In genomic region chr1:4551706-4552105, GRCh38 we compare ENCODE assay signal across 17 cellular contexts.
"Had no signal": no experiment of that assay in that cellular context is flagged by ENCODE, and none has a peak within 500 bp of the region (broad histone marks: within the 10 kb centered on the region; RNA-seq: fewer than 3 reads in every experiment).

No MANE protein-coding gene starts in this region.

- H3K27me3 ChIP-seq: foreskin keratinocyte, left lung had no signal

- H3K4me3 Mint-ChIP-seq: mesothelial cell of epicardium had no signal

- DNase-seq: dermis blood vessel endothelial cell; effector CD4-positive, alpha-beta T cell; effector memory CD4-positive, alpha-beta T cell; foreskin keratinocyte; heart right ventricle; hippocampal formation; left cardiac atrium; left lung; left ventricle myocardium superior; lower lobe of right lung; mesenchymal stem cell; mucosa of descending colon had no signal

- ATAC-seq: foreskin keratinocyte, gastroesophageal sphincter, heart right ventricle, left cardiac atrium, left lung, left ventricle myocardium superior, lower lobe of right lung, mucosa of descending colon had no signal

- H3K4me1 ChIP-seq: esophagus muscularis mucosa, foreskin keratinocyte, gastroesophageal sphincter, heart right ventricle, left lung, lower lobe of right lung had no signal

- H3K9me3 Mint-ChIP-seq: mesothelial cell of epicardium had no signal

- H3K4me1 Mint-ChIP-seq: mesothelial cell of epicardium had no signal

- H3K36me3 Mint-ChIP-seq: mesothelial cell of epicardium had no signal

- H3K9me3 ChIP-seq: esophagus muscularis mucosa, gastroesophageal sphincter, heart right ventricle, left lung, lower lobe of right lung, mucosa of descending colon had no signal

- H3K27ac Mint-ChIP-seq: mesothelial cell of epicardium had no signal

- H3K4me3 ChIP-seq: coronary artery, dorsolateral prefrontal cortex, esophagus muscularis mucosa, gastroesophageal sphincter, heart right ventricle, left lung, lower lobe of right lung, mucosa of descending colon had no signal

- H3K36me3 ChIP-seq: esophagus muscularis mucosa, gastroesophageal sphincter, heart right ventricle, left lung, lower lobe of right lung had no signal

- H3K27ac ChIP-seq: coronary artery, dorsolateral prefrontal cortex, esophagus muscularis mucosa, foreskin keratinocyte, gastroesophageal sphincter, heart right ventricle, left lung, lower lobe of right lung had no signal
